Comparison of ENCODE assay signal across 20 cellular contexts in the genomic region with DNA sequence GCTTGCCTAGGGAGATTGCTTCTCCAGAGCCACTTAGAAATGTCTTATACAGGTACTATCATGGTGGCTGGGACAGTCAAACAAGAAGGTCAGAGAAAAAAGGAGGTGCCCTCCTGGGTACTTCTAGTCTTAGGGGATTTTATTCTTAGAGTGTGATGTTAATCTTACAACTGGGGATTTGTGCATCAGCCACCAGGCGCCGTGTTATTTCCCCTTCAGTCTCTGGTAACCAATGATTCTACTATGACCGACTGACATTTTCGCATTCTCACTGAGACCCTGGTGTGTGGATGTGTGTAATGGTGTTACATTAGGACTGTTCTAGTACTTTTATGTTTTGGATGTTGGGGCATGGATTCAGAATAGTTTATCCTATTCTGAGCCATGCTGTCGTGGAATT.
DNase-seq lines count a peak whose midpoint lies in the region; FAIRE-seq and TF ChIP-seq lines count a peak whose summit lies in the region.
"Had no signal": no experiment of that assay in that cellular context is flagged by ENCODE, and none has a peak within 500 bp of the region (broad histone marks: within the 10 kb centered on the region; RNA-seq: fewer than 3 reads in every experiment).

No MANE protein-coding gene starts in this region.

- DNase-seq in NCI-H82 (lab: John Stamatoyannopoulos, UW) (peak; percentile 47), NCI-H82 treated with DMSO at 0.1 percent for 48 hours (lab: John Stamatoyannopoulos, UW; ENCODE audit: unreplicated experiment) (no peak), esophagus muscularis mucosa (ENCODE audit: extremely low spot score) (peak; percentile 57), urothelium cell line (ENCODE audit: low spot score) (no peak), epidermal melanocyte (ENCODE audit: insufficient read length, low spot score) (no peak), anterior cingulate cortex (lab: John Stamatoyannopoulos, UW) (no peak)
- DNase-seq: Caco-2; CD4-positive, CD25-positive, alpha-beta regulatory T cell; CD8-positive, alpha-beta T cell; DMS153; DND-41; H7; HCEC 1CT had no signal

- 89% methylated on average over 5 of the region's 5 CpGs for WGBS in esophagus muscularis mucosa

- H3K36me3 ChIP-seq in esophagus muscularis mucosa: no peaks in the 10 kb centered on the region
- H3K36me3 ChIP-seq: BLaER1 had no signal

- no peak overlapping the region for H3K27ac ChIP-seq in esophagus muscularis mucosa (replicated peaks in 1 of 4)
- H3K27ac ChIP-seq: 22Rv1, BLaER1, C4-2B had no signal

- TF ChIP-seq POLR2A in esophagus muscularis mucosa (IDR thresholded peaks at IDR 0.05; ENCODE audit: low read depth): no peak

- no peaks in the 10 kb centered on the region for H3K4me1 ChIP-seq in esophagus muscularis mucosa
- H3K4me1 ChIP-seq: BLaER1, Caco-2 had no signal

- H3K27me3 ChIP-seq in esophagus muscularis mucosa: peaks cover 0 to 4% (median 0%) of the 10 kb centered on the region in 4 donors
- H3K27me3 ChIP-seq: BLaER1 had no signal

- FAIRE-seq in urothelium cell line (lab: Jason Lieb, UNC): peak; percentile 69
- FAIRE-seq: A204.1, G401.6, GM12892, H1 had no signal

- no peaks in the 10 kb centered on the region for H3K9me3 ChIP-seq in esophagus muscularis mucosa
- H3K9me3 ChIP-seq: BLaER1, Caco-2 had no signal

- TF ChIP-seq EP300 in esophagus muscularis mucosa (IDR thresholded peaks at IDR 0.05): no peak

- H3K4me3 ChIP-seq in esophagus muscularis mucosa: no peak overlapping the region
- H3K4me3 ChIP-seq: BLaER1 had no signal

- intact Hi-C loops in esophagus muscularis mucosa (cut with DNase I): no loop called here

- TF ChIP-seq CTCF in esophagus muscularis mucosa (IDR thresholded peaks at IDR 0.05): no peak

Comparison
In these comparisons a context has a peak if more than half of its experiments do, and no peak if none do; other contexts are left out.
1. DNase-seq: peak in NCI-H82 (single experiment) and esophagus muscularis mucosa (single experiment); none in NCI-H82 treated with DMSO at 0.1 percent for 48 hours (single experiment), urothelium cell line (single experiment), epidermal melanocyte (single experiment) and anterior cingulate cortex (0 of 58).